Comparison of ENCODE assay signal across 8 cellular contexts in the genomic region with DNA sequence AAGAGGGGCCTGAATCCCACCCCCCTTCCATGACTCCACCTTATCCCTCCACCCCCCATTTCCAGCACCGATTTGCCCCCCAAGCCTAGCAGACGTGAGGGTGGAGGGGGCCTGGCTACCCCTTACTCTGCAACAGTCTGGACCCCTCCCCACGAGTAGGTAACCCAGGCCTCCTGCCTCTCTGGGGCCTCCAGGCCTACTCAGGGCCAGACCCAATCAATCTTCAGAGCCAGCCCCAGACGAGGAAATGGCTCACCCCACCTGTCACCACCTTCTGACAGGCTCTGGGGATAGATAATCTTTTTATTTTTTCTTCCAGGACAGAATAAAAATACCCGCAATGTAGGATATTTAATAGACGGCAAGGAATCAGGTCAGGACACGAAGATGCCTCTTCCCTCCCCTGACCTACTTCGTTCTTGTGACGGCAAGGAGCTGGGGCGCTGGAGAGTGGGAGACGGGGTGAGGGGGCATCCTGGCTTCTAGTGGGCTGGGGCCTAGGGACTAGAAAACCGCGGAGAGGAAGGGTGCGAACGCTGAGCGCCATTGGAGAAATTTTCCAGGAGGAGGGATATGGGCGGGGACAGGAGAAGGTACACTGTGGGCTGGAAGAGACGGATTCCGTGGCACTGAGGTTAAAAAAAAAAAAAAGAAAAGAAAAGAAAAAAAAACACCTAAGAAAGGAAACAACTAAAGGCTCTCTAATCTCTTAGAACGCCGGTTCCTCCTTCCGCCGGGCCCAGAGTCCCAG. TPM values are rescaled to one million over a fixed set of nuclear protein-coding genes. Genes with fewer than 3 reads are reported as not detected.
DNase-seq lines count a peak whose midpoint lies in the region; ATAC-seq and TF ChIP-seq lines count a peak whose summit lies in the region.

No MANE protein-coding gene starts in this region.

- TF ChIP-seq CTCF in CD4-positive, alpha-beta T cell (IDR thresholded peaks at IDR 0.05): no peak
- no peak for TF ChIP-seq CTCF in astrocyte of the cerebellum (IDR thresholded peaks at IDR 0.05; ENCODE audit: low read depth, low read length, missing control alignments)

- H3K9me3 Mint-ChIP-seq in CD4-positive, alpha-beta T cell: no peaks in the 10 kb centered on the region
- peaks cover 0 to 6% (median 0%) of the 10 kb centered on the region in 6 donors for H3K9me3 Mint-ChIP-seq in immature natural killer cell
- H3K9me3 Mint-ChIP-seq in stimulated activated memory B cell treated with anti-CD40 and anti-IgM and Interleukin-4, amounts not matched to agents 10 μg/mL and 1 μg/mL and 100 μg/mL, for 72 hours: no peaks in the 10 kb centered on the region

- H3K4me1 Mint-ChIP-seq in CD4-positive, alpha-beta T cell (ENCODE audit: low read depth): peaks cover 54% of the 10 kb centered on the region
- H3K4me1 Mint-ChIP-seq in immature natural killer cell: peaks cover 45 to 55% of the 10 kb centered on the region in 2 donors
- H3K4me1 Mint-ChIP-seq in stimulated activated memory B cell treated with anti-CD40 and anti-IgM and Interleukin-4, amounts not matched to agents 10 μg/mL and 1 μg/mL and 100 μg/mL, for 72 hours: peaks cover 28% of the 10 kb centered on the region

- CTCF ChIA-PET in CD4-positive, alpha-beta T cell (lab: Charles Lee): interaction anchor here (0.7 to 4.4 kb wide), 32 partner anchors 8 to 828 kb away, joined by 3 to 80 read pairs (median 4); a partner anchor contains a TSS

- H3K4me3 Mint-ChIP-seq in CD4-positive, alpha-beta T cell: peak overlapping the region; percentile 99
- peak overlapping the region; percentile 97 to 100 (median 98) for H3K4me3 Mint-ChIP-seq in immature natural killer cell
- H3K4me3 Mint-ChIP-seq in stimulated activated memory B cell treated with anti-CD40 and anti-IgM and Interleukin-4, amounts not matched to agents 10 μg/mL and 1 μg/mL and 100 μg/mL, for 72 hours: peak overlapping the region; percentile 98

- POLR2A ChIA-PET in CD4-positive, alpha-beta T cell (lab: Charles Lee): interaction anchor here (0.6 to 6.2 kb wide), 32 partner anchors 8 to 601 kb away, joined by 3 to 71 read pairs (median 7); a partner anchor contains a TSS

- in situ Hi-C loops in astrocyte of the cerebellum (cut with HindIII; ENCODE audit: low sequenced_read_pairs): no loop called here

- peak in 7 of 10 experiments; percentile 21 to 45 (median 35) for DNase-seq in CD4-positive, alpha-beta T cell
- DNase-seq in NCI-H2227 treated with DMSO at 0.1 percent for 48 hours (lab: John Stamatoyannopoulos, UW): peak; percentile 60
- no peak for DNase-seq in astrocyte of the cerebellum (ENCODE audit: low read depth)
- DNase-seq in immature natural killer cell: peak in 1 of 3 donors; percentile 13
- no peak for DNase-seq in HUDEP-2 (lab: John Stamatoyannopoulos, UW; ENCODE audit: unreplicated experiment in 76 of 76)
- DNase-seq in NK-92 (lab: John Stamatoyannopoulos, UW; ENCODE audit: unreplicated experiment): no peak

- H3K4me3 ChIP-seq in astrocyte of the cerebellum (ENCODE audit: low read depth, low read length): peak overlapping the region; percentile 95

- H3K27me3 Mint-ChIP-seq in CD4-positive, alpha-beta T cell: peaks cover 19% of the 10 kb centered on the region
- peaks cover 37 to 49% (median 39%) of the 10 kb centered on the region in 3 donors for H3K27me3 Mint-ChIP-seq in immature natural killer cell (ENCODE audit: low read depth in 3 of 3)
- peaks cover 45% of the 10 kb centered on the region for H3K27me3 Mint-ChIP-seq in stimulated activated memory B cell treated with anti-CD40 and anti-IgM and Interleukin-4, amounts not matched to agents 10 μg/mL and 1 μg/mL and 100 μg/mL, for 72 hours

- peaks cover 27% of the 10 kb centered on the region for H3K36me3 Mint-ChIP-seq in CD4-positive, alpha-beta T cell (ENCODE audit: low read depth)
- peaks cover 0 to 5% (median 3%) of the 10 kb centered on the region in 3 donors for H3K36me3 Mint-ChIP-seq in immature natural killer cell
- no peaks in the 10 kb centered on the region for H3K36me3 Mint-ChIP-seq in stimulated activated memory B cell treated with anti-CD40 and anti-IgM and Interleukin-4, amounts not matched to agents 10 μg/mL and 1 μg/mL and 100 μg/mL, for 72 hours

- intact Hi-C loops in CD4-positive, alpha-beta T cell (cut with DNase I, micrococcal nuclease): loop anchor here (5.0 to 10.0 kb wide), 3 partner anchors 300 to 475 kb away; a partner anchor contains a TSS

- peak overlapping the region; percentile 97 for H3K27ac Mint-ChIP-seq in CD4-positive, alpha-beta T cell
- H3K27ac Mint-ChIP-seq in immature natural killer cell: peak overlapping the region; percentile 87 to 98 (median 94)
- peak overlapping the region; percentile 80 for H3K27ac Mint-ChIP-seq in stimulated activated memory B cell treated with anti-CD40 and anti-IgM and Interleukin-4, amounts not matched to agents 10 μg/mL and 1 μg/mL and 100 μg/mL, for 72 hours

- H3K9me3 ChIP-seq in CD4-positive, alpha-beta T cell (ENCODE audit: control insufficient read depth, low read length): no peaks in the 10 kb centered on the region

- H3K27me3 ChIP-seq in CD4-positive, alpha-beta T cell (ENCODE audit: control insufficient read depth, insufficient read depth, low read length): no peaks in the 10 kb centered on the region

- ATAC-seq in CD4-positive, alpha-beta T cell (ENCODE audit: poor library complexity): peak; percentile 21
- no peak for ATAC-seq in stimulated activated memory B cell treated with anti-CD40 and anti-IgM and Interleukin-4, amounts not matched to agents 10 μg/mL and 1 μg/mL and 100 μg/mL, for 72 hours
- ATAC-seq in HG02981 (IDR thresholded peaks at IDR 0.05; ENCODE audit: unreplicated experiment): no peak

- H3K27ac ChIP-seq in CD4-positive, alpha-beta T cell (ENCODE audit: low read depth, low read length): peak overlapping the region; percentile 69

RNA-seq across cellular contexts. Expression of a gene that starts 0.9 kb away (rescaled TPM):
- total RNA-seq in CD4-positive, alpha-beta T cell: 10 to 100 TPM; 66.7 to 67.6 TPM
- polyA plus RNA-seq in immature natural killer cell: 1 to 10 TPM; 2.8 to 9.7 (median 6.8) TPM

RNA-seq across cellular contexts. Expression of a gene that starts 13.7 kb away (rescaled TPM):
- not detected for total RNA-seq in CD4-positive, alpha-beta T cell
- polyA plus RNA-seq in immature natural killer cell: not detected

RNA-seq across cellular contexts. Expression of a gene that starts 45.2 kb away (rescaled TPM):
- total RNA-seq in CD4-positive, alpha-beta T cell: 10 to 100 TPM; 14.9 to 15.5 TPM
- polyA plus RNA-seq in immature natural killer cell: 1 to 10 TPM in 1 of 3 donors, under 1 TPM in 1, not detected in 1; 0.48 to 5.0 TPM

RNA-seq across cellular contexts. Expression of a gene that starts 47.8 kb away (rescaled TPM):
- 1,000 to 10,000 TPM; 3,527 to 3,670 TPM for total RNA-seq in CD4-positive, alpha-beta T cell
- 1,000 to 10,000 TPM; 1,129 to 1,798 (median 1,451) TPM for polyA plus RNA-seq in immature natural killer cell

Comparison
In these comparisons a context has a peak if more than half of its experiments do, and no peak if none do; other contexts are left out.
1. DNase-seq: peak in CD4-positive, alpha-beta T cell (7 of 10) and NCI-H2227 treated with DMSO at 0.1 percent for 48 hours (single experiment); none in astrocyte of the cerebellum (single experiment), HUDEP-2 (0 of 76) and NK-92 (single experiment).
2. Peak in every context shown above with its lines, with median percentiles within 50 percentile points of each other: H3K27ac Mint-ChIP-seq and H3K4me3 Mint-ChIP-seq.